In the genomic region with DNA sequence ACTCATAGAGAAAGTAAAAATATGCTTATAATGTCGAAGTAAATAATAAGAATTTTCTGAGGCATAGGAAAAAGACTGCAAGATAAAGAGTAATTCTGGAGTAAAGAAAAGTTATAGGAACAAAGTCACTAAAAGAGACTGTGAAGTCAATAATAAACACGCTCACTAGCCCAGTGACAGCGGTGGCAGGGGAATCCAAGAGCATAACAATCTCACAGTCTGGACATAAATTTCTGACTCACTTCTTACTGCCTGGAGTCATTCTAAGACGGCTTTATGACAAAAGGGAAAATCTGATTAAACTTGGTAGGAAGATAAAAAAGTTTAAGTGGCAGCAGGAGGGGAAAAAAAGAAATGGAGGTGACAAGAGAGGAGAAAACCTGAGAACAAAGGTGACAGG, we compare ENCODE assay signal across 20 cellular contexts. TPM values are rescaled to one million over a fixed set of nuclear protein-coding genes. Genes with fewer than 3 reads are reported as not detected.
A peak's percentile ranks its signal among the peaks of the same experiment; 100 is the strongest.
DNase-seq lines count a peak whose midpoint lies in the region; TF ChIP-seq lines count a peak whose summit lies in the region.
"Had no signal": no experiment of that assay in that cellular context is flagged by ENCODE, and none has a peak within 500 bp of the region (broad histone marks: within the 10 kb centered on the region; RNA-seq: fewer than 3 reads in every experiment).

No MANE protein-coding gene starts in this region.

- H3K27me3 ChIP-seq in WERI-Rb-1 (ENCODE audit: insufficient read depth, low read depth, severe bottlenecking) (no peaks in the 10 kb centered on the region), osteoblast (ENCODE audit: insufficient read depth, low read length) (no peaks in the 10 kb centered on the region)

- no peaks in the 10 kb centered on the region for H4K20me1 ChIP-seq in osteoblast (ENCODE audit: insufficient read depth, low read length)

- H3K9me3 ChIP-seq in WERI-Rb-1 (ENCODE audit: severe bottlenecking): no peaks in the 10 kb centered on the region
- H3K9me3 ChIP-seq in osteoblast (ENCODE audit: low read depth, low read length): no peaks in the 10 kb centered on the region

- peak overlapping the region; percentile 60 for H3K27ac ChIP-seq in WERI-Rb-1
- no peak overlapping the region for H3K27ac ChIP-seq in osteoblast (ENCODE audit: low read depth, low read length)
- H3K27ac ChIP-seq: GM23248 had no signal

- H2AFZ ChIP-seq in osteoblast (ENCODE audit: low read length): no peak overlapping the region
- H2AFZ ChIP-seq: GM23248 had no signal

- no peak overlapping the region for H3K4me3 Mint-ChIP-seq in activated T-cell treated with anti-CD3 and anti-CD28 coated beads, Interleukin-2, amount 50 U/mL, for 24 hours
- H3K4me3 Mint-ChIP-seq in immature natural killer cell: no peak overlapping the region
- H3K4me3 Mint-ChIP-seq: CD8-positive, alpha-beta memory T cell had no signal

- TF ChIP-seq CTCF in WERI-Rb-1 (IDR thresholded peaks at IDR 0.05; ENCODE audit: low read depth, low read length) (no peak), osteoblast (IDR thresholded peaks at IDR 0.05; ENCODE audit: extremely low read depth, low read depth, low read length) (no peak)

- peak overlapping the region; percentile 19; the same call in 1 of the 2 replicates for H3K4me3 ChIP-seq in WERI-Rb-1 (ENCODE audit: low read depth, low read length)
- H3K4me3 ChIP-seq in osteoblast (ENCODE audit: insufficient read depth, low read length): no peak overlapping the region
- H3K4me3 ChIP-seq: GM23248 had no signal

- peak overlapping the region; percentile 5 for H3K27ac Mint-ChIP-seq in activated T-cell treated with anti-CD3 and anti-CD28 coated beads, Interleukin-2, amount 50 U/mL, for 24 hours
- no peak overlapping the region for H3K27ac Mint-ChIP-seq in immature natural killer cell
- H3K27ac Mint-ChIP-seq: CD8-positive, alpha-beta memory T cell had no signal

- H3K79me2 ChIP-seq in osteoblast (ENCODE audit: insufficient read depth, low read length): no peaks in the 10 kb centered on the region

- H3K27me3 Mint-ChIP-seq in activated T-cell treated with anti-CD3 and anti-CD28 coated beads, Interleukin-2, amount 50 U/mL, for 24 hours: no peaks in the 10 kb centered on the region
- peaks cover 0 to 3% (median 3%) of the 10 kb centered on the region in 3 donors for H3K27me3 Mint-ChIP-seq in immature natural killer cell (ENCODE audit: low read depth in 3 of 3)

- no peaks in the 10 kb centered on the region for H3K36me3 ChIP-seq in WERI-Rb-1
- no peaks in the 10 kb centered on the region for H3K36me3 ChIP-seq in osteoblast (ENCODE audit: insufficient read depth, low read length)

- no peaks in the 10 kb centered on the region for H3K4me1 ChIP-seq in osteoblast (ENCODE audit: insufficient read depth, low read length)

- H3K36me3 Mint-ChIP-seq in activated T-cell treated with anti-CD3 and anti-CD28 coated beads, Interleukin-2, amount 50 U/mL, for 24 hours (ENCODE audit: low read depth): no peaks in the 10 kb centered on the region
- peaks cover 0 to 5% (median 0%) of the 10 kb centered on the region in 3 donors for H3K36me3 Mint-ChIP-seq in immature natural killer cell

- DNase-seq in activated T-cell treated with anti-CD3 and anti-CD28 coated beads, Interleukin-2, amount 50 U/mL, for 24 hours: no peak
- no peak for DNase-seq in activated T-cell treated with anti-CD3 and anti-CD28 coated beads, Interleukin-2, amount 50 U/mL, for 1 hour
- peak; percentile 11 for DNase-seq in stimulated activated CD4-positive, alpha-beta T cell treated with anti-CD3 and anti-CD28 coated beads, Interleukin-4, amount 100 ng/mL, for 24 hours
- no peak for DNase-seq in stimulated activated CD4-positive, alpha-beta T cell treated with anti-CD3 and anti-CD28 coated beads, Interleukin-12 subunit alpha, Interleukin-12 subunit beta, amount 100 ng/mL, for 4 hours
- DNase-seq in WERI-Rb-1 (peak; percentile 27), osteoblast (ENCODE audit: insufficient read length, low spot score, missing footprints) (peak; percentile 29), islet precursor cell (no peak), immature natural killer cell (no peak)
- DNase-seq: ACHN; C1 segment of cervical spinal cord; CD8-positive, alpha-beta memory T cell; DMS53; EL; GM23248; KG1; MV-4-11; NCI-H1694 treated with DMSO at 0.1 percent for 48 hours; NCI-H748 treated with DMSO at 0.1 percent for 48 hours; RPMI8226; SHP77 treated with DMSO at 0.1 percent for 48 hours had no signal

- H3K9me3 Mint-ChIP-seq in activated T-cell treated with anti-CD3 and anti-CD28 coated beads, Interleukin-2, amount 50 U/mL, for 24 hours: no peaks in the 10 kb centered on the region
- peaks cover 0 to 2% (median 0%) of the 10 kb centered on the region in 6 donors for H3K9me3 Mint-ChIP-seq in immature natural killer cell

- H3K4me2 ChIP-seq in osteoblast (ENCODE audit: insufficient read depth, low read length): no peak overlapping the region

- H3K4me1 Mint-ChIP-seq in activated T-cell treated with anti-CD3 and anti-CD28 coated beads, Interleukin-2, amount 50 U/mL, for 24 hours (ENCODE audit: low read depth): peaks cover 8% of the 10 kb centered on the region
- H3K4me1 Mint-ChIP-seq in immature natural killer cell: peaks cover 12 to 24% of the 10 kb centered on the region in 2 donors

RNA-seq across cellular contexts. Expression of a gene that starts 56.4 kb away (rescaled TPM):
- under 0.01 TPM in 2 replicates for total RNA-seq in osteoblast
- 1 to 10 TPM in 1 of 3 donors, under 1 TPM in 1, not detected in 1; 0.31 to 1.7 TPM for polyA plus RNA-seq in immature natural killer cell
- total RNA-seq: GM23248 had no signal
- polyA plus RNA-seq: GM23248 had no signal

Comparison
In these comparisons a context has a peak if more than half of its experiments do, and no peak if none do; other contexts are left out.
1. DNase-seq: peak in stimulated activated CD4-positive, alpha-beta T cell treated with anti-CD3 and anti-CD28 coated beads, Interleukin-4, amount 100 ng/mL, for 24 hours (single experiment), WERI-Rb-1 (single experiment) and osteoblast (single experiment); none in activated T-cell treated with anti-CD3 and anti-CD28 coated beads, Interleukin-2, amount 50 U/mL, for 24 hours (single experiment), activated T-cell treated with anti-CD3 and anti-CD28 coated beads, Interleukin-2, amount 50 U/mL, for 1 hour (single experiment), stimulated activated CD4-positive, alpha-beta T cell treated with anti-CD3 and anti-CD28 coated beads, Interleukin-12 subunit alpha, Interleukin-12 subunit beta, amount 100 ng/mL, for 4 hours (single experiment), islet precursor cell (single experiment) and immature natural killer cell (0 of 3).